ENCODE assay signal across 1 cellular context in genomic region chr18:70377317-70377799, GRCh38.
TF ChIP-seq lines count a peak whose summit lies in the region.

No MANE protein-coding gene starts in this region.

TF ChIP-seq in HepG2, 621 proteins besides CTCF, POLR2A, EP300 and RAD21 (continued from another document and continues in another):
- no peak for TF ChIP-seq RERE (CRISPR knock-in tag; IDR thresholded peaks at IDR 0.05; ENCODE audit: low read depth)
- no peak for TF ChIP-seq SALL2 (CRISPR knock-in tag; IDR thresholded peaks at IDR 0.05)
- TF ChIP-seq GMEB1 (CRISPR knock-in tag; IDR thresholded peaks at IDR 0.05; ENCODE audit: borderline replicate concordance) = no peak
- no peak for TF ChIP-seq SMARCE1 (IDR thresholded peaks at IDR 0.05; ENCODE audit: borderline replicate concordance)
- no peak for TF ChIP-seq MTERF4 (CRISPR knock-in tag; IDR thresholded peaks at IDR 0.05)
- no peak for TF ChIP-seq FOXK2 (IDR thresholded peaks at IDR 0.05)
- no peak for TF ChIP-seq ZNF44 (CRISPR knock-in tag; IDR thresholded peaks at IDR 0.05)
- TF ChIP-seq ZNF607 (CRISPR knock-in tag; IDR thresholded peaks at IDR 0.05; ENCODE audit: borderline replicate concordance) = no peak
- no peak; the same call in 1 of the 2 replicates for TF ChIP-seq IRF2 (CRISPR knock-in tag; IDR thresholded peaks at IDR 0.05)
- TF ChIP-seq ZSCAN21 (CRISPR knock-in tag; IDR thresholded peaks at IDR 0.05; ENCODE audit: borderline replicate concordance) = no peak
- TF ChIP-seq KLF16 (CRISPR knock-in tag; IDR thresholded peaks at IDR 0.05) = no peak
- no peak for TF ChIP-seq ZNF570 (CRISPR knock-in tag; IDR thresholded peaks at IDR 0.05; ENCODE audit: borderline replicate concordance)
- no peak for TF ChIP-seq BORCS8-MEF2B (CRISPR knock-in tag; IDR thresholded peaks at IDR 0.05)
- no peak; the same call in 1 of the 2 replicates for TF ChIP-seq ZSCAN22 (CRISPR knock-in tag; IDR thresholded peaks at IDR 0.05)
- TF ChIP-seq EEA1 (CRISPR knock-in tag; IDR thresholded peaks at IDR 0.05; ENCODE audit: borderline replicate concordance) = no peak
- no peak for TF ChIP-seq ZNF709 (CRISPR knock-in tag; IDR thresholded peaks at IDR 0.05)
- peak; percentile 81; the same call in 1 of the 2 replicates for TF ChIP-seq SALL1 (CRISPR knock-in tag; IDR thresholded peaks at IDR 0.05)
- no peak; the same call in none of the 2 replicates for TF ChIP-seq PHF8 (CRISPR knock-in tag; IDR thresholded peaks at IDR 0.05)
- no peak for TF ChIP-seq MTA3 (CRISPR knock-in tag; IDR thresholded peaks at IDR 0.05)
- TF ChIP-seq NCOR1 (IDR thresholded peaks at IDR 0.05; ENCODE audit: borderline replicate concordance, low read length) = no peak
- TF ChIP-seq AGO2 (optimal IDR thresholded peaks at IDR 0.05; ENCODE audit: low read depth, low read length) = no peak
- TF ChIP-seq POLR2AphosphoS2 (IDR thresholded peaks at IDR 0.05; ENCODE audit: low read depth, low read length) = no peak
- no peak for TF ChIP-seq RFX1 (IDR thresholded peaks at IDR 0.05)
- TF ChIP-seq, protein P1, sequence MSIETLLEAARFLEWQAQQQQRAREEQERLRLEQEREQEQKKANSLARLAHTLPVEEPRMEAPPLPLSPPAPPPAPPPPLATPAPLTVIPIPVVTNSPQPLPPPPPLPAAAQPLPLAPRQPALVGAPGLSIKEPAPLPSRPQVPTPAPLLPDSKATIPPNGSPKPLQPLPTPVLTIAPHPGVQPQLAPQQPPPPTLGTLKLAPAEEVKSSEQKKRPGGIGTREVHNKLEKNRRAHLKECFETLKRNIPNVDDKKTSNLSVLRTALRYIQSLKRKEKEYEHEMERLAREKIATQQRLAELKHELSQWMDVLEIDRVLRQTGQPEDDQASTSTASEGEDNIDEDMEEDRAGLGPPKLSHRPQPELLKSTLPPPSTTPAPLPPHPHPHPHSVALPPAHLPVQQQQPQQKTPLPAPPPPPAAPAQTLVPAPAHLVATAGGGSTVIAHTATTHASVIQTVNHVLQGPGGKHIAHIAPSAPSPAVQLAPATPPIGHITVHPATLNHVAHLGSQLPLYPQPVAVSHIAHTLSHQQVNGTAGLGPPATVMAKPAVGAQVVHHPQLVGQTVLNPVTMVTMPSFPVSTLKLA (IDR thresholded peaks at IDR 0.05) = no peak
- no peak for TF ChIP-seq ZNF234 (CRISPR knock-in tag; conservative IDR thresholded peaks at IDR 0.05)
- TF ChIP-seq, protein P2, sequence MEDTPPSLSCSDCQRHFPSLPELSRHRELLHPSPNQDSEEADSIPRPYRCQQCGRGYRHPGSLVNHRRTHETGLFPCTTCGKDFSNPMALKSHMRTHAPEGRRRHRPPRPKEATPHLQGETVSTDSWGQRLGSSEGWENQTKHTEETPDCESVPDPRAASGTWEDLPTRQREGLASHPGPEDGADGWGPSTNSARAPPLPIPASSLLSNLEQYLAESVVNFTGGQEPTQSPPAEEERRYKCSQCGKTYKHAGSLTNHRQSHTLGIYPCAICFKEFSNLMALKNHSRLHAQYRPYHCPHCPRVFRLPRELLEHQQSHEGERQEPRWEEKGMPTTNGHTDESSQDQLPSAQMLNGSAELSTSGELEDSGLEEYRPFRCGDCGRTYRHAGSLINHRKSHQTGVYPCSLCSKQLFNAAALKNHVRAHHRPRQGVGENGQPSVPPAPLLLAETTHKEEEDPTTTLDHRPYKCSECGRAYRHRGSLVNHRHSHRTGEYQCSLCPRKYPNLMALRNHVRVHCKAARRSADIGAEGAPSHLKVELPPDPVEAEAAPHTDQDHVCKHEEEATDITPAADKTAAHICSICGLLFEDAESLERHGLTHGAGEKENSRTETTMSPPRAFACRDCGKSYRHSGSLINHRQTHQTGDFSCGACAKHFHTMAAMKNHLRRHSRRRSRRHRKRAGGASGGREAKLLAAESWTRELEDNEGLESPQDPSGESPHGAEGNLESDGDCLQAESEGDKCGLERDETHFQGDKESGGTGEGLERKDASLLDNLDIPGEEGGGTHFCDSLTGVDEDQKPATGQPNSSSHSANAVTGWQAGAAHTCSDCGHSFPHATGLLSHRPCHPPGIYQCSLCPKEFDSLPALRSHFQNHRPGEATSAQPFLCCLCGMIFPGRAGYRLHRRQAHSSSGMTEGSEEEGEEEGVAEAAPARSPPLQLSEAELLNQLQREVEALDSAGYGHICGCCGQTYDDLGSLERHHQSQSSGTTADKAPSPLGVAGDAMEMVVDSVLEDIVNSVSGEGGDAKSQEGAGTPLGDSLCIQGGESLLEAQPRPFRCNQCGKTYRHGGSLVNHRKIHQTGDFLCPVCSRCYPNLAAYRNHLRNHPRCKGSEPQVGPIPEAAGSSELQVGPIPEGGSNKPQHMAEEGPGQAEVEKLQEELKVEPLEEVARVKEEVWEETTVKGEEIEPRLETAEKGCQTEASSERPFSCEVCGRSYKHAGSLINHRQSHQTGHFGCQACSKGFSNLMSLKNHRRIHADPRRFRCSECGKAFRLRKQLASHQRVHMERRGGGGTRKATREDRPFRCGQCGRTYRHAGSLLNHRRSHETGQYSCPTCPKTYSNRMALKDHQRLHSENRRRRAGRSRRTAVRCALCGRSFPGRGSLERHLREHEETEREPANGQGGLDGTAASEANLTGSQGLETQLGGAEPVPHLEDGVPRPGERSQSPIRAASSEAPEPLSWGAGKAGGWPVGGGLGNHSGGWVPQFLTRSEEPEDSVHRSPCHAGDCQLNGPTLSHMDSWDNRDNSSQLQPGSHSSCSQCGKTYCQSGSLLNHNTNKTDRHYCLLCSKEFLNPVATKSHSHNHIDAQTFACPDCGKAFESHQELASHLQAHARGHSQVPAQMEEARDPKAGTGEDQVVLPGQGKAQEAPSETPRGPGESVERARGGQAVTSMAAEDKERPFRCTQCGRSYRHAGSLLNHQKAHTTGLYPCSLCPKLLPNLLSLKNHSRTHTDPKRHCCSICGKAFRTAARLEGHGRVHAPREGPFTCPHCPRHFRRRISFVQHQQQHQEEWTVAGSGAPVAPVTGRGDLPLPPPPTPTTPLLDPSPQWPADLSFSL (CRISPR knock-in tag; IDR thresholded peaks at IDR 0.05) = no peak; the same call in 1 of the 2 replicates
- no peak for TF ChIP-seq ZNF260 (CRISPR knock-in tag; IDR thresholded peaks at IDR 0.05; ENCODE audit: borderline replicate concordance, low read depth)
- TF ChIP-seq, protein P3, sequence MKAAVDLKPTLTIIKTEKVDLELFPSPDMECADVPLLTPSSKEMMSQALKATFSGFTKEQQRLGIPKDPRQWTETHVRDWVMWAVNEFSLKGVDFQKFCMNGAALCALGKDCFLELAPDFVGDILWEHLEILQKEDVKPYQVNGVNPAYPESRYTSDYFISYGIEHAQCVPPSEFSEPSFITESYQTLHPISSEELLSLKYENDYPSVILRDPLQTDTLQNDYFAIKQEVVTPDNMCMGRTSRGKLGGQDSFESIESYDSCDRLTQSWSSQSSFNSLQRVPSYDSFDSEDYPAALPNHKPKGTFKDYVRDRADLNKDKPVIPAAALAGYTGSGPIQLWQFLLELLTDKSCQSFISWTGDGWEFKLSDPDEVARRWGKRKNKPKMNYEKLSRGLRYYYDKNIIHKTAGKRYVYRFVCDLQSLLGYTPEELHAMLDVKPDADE (CRISPR knock-in tag; IDR thresholded peaks at IDR 0.05) = no peak
- no peak for TF ChIP-seq ZMAT3 (CRISPR knock-in tag; conservative IDR thresholded peaks at IDR 0.05)
- TF ChIP-seq, protein P4, sequence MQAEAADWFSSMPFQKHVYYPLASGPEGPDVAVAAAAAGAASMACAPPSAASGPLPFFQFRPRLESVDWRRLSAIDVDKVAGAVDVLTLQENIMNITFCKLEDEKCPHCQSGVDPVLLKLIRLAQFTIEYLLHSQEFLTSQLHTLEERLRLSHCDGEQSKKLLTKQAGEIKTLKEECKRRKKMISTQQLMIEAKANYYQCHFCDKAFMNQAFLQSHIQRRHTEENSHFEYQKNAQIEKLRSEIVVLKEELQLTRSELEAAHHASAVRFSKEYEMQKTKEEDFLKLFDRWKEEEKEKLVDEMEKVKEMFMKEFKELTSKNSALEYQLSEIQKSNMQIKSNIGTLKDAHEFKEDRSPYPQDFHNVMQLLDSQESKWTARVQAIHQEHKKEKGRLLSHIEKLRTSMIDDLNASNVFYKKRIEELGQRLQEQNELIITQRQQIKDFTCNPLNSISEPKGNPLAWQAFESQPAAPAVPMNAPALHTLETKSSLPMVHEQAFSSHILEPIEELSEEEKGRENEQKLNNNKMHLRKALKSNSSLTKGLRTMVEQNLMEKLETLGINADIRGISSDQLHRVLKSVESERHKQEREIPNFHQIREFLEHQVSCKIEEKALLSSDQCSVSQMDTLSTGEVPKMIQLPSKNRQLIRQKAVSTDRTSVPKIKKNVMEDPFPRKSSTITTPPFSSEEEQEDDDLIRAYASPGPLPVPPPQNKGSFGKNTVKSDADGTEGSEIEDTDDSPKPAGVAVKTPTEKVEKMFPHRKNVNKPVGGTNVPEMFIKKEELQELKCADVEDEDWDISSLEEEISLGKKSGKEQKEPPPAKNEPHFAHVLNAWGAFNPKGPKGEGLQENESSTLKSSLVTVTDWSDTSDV (CRISPR knock-in tag; IDR thresholded peaks at IDR 0.05) = no peak
- no peak for TF ChIP-seq HMG20B (CRISPR knock-in tag; conservative IDR thresholded peaks at IDR 0.05)
- no peak for TF ChIP-seq ZNF180 (CRISPR knock-in tag; IDR thresholded peaks at IDR 0.05; ENCODE audit: borderline replicate concordance, low read depth)
- 0 out of 2 replicates have a peak, but pooled peaks have one; percentile 23 for TF ChIP-seq ZBTB34 (CRISPR knock-in tag; IDR thresholded peaks at IDR 0.05)
- TF ChIP-seq ZFP36 (IDR thresholded peaks at IDR 0.05; ENCODE audit: borderline replicate concordance, low read depth, low read length, partially characterized antibody) = no peak
- TF ChIP-seq, protein P5, sequence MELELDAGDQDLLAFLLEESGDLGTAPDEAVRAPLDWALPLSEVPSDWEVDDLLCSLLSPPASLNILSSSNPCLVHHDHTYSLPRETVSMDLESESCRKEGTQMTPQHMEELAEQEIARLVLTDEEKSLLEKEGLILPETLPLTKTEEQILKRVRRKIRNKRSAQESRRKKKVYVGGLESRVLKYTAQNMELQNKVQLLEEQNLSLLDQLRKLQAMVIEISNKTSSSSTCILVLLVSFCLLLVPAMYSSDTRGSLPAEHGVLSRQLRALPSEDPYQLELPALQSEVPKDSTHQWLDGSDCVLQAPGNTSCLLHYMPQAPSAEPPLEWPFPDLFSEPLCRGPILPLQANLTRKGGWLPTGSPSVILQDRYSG (CRISPR knock-in tag; IDR thresholded peaks at IDR 0.05) = no peak
- TF ChIP-seq MAFG (CRISPR knock-in tag; IDR thresholded peaks at IDR 0.05) = no peak
